In the genomic region with DNA sequence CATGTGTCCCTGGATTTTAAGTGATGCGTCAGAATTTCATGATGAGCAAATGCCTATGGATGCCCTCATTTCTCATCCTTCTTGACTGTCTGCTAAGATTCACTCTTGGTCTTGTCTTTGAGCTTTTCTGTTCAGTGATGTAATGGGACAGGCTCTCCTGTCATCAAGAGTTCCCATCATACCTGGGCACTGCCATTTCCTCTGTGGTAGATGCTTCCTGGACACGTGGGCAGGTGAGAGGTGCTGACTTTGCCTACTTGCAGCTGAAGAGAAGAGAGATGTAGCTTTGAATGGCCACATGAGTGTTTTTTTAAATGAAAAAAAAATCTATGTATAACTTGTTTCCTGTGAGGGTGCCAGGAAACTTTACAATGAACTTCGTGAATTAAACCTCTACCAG, we compare ENCODE assay signal across 22 cellular contexts.
DNase-seq lines count a peak whose midpoint lies in the region; ATAC-seq and TF ChIP-seq lines count a peak whose summit lies in the region.
"Had no signal": no experiment of that assay in that cellular context is flagged by ENCODE, and none has a peak within 500 bp of the region (broad histone marks: within the 10 kb centered on the region; RNA-seq: fewer than 3 reads in every experiment).

No MANE protein-coding gene starts in this region.

- peak; percentile 50 for DNase-seq in activated naive CD4-positive, alpha-beta T cell treated with Interleukin-2 at 50 U/mL for 16 hours
- DNase-seq in activated naive CD4-positive, alpha-beta T cell treated with anti-CD3 and anti-CD28 coated beads, Interleukin-2, amount 50 U/mL, for 16 hours = no peak
- peak; percentile 1 for DNase-seq in activated CD4-positive, alpha-beta T cell treated with anti-CD3 and anti-CD28 coated beads, Interleukin-2, amount 50 U/mL, for 1 hour
- peak; percentile 13 to 27 (median 13) for DNase-seq in effector memory CD4-positive, alpha-beta T cell
- peak; percentile 41 for DNase-seq in stimulated activated naive CD4-positive, alpha-beta T cell treated with Interleukin-2 at 50 U/mL for 16 hours (lab: John Stamatoyannopoulos, UW)
- no peak for DNase-seq in Calu3
- DNase-seq: ACHN; activated CD4-positive, CD25-positive, alpha-beta regulatory T cell; adrenal gland; foreskin fibroblast; NCI-H187 treated with DMSO at 0.1 percent for 48 hours; NCI-H226; NK-92 treated with Interleukin-12 subunit alpha and Interleukin-12 subunit beta, amount 100 ng/mL, for 24 hours; occipital lobe; right cardiac atrium; T1000 had no signal

- H3K27ac Mint-ChIP-seq in Calu3 (ENCODE audit: unreplicated experiment) = no peak overlapping the region
- H3K27ac Mint-ChIP-seq: CD14-positive monocyte had no signal

- no peak overlapping the region for H3K4me3 Mint-ChIP-seq in Calu3 (ENCODE audit: low read depth, unreplicated experiment)
- H3K4me3 Mint-ChIP-seq: CD14-positive monocyte had no signal

- H3K9me3 Mint-ChIP-seq in Calu3 (ENCODE audit: low read depth, unreplicated experiment) = no peaks in the 10 kb centered on the region
- H3K9me3 Mint-ChIP-seq: CD14-positive monocyte had no signal

- no TSS peak for BruUV-seq in Calu3 (replicated peaks; lab: Mats Ljungman, UMichigan)

- CTCF ChIA-PET in Calu3 (lab: Charles Lee) = no interaction called here

- no peaks in the 10 kb centered on the region for H3K36me3 Mint-ChIP-seq in Calu3 (ENCODE audit: insufficient read depth, unreplicated experiment)
- H3K36me3 Mint-ChIP-seq: CD14-positive monocyte had no signal

- H3K36me3 ChIP-seq in effector memory CD4-positive, alpha-beta T cell (ENCODE audit: control insufficient read depth, insufficient read depth, low read length) = no peaks in the 10 kb centered on the region
- H3K36me3 ChIP-seq: adrenal gland, Peyer's patch had no signal

- intact Hi-C loops in Calu3 (cut with micrococcal nuclease; ENCODE audit: unreplicated experiment) = no loop called here

- no peaks in the 10 kb centered on the region for H3K9me3 ChIP-seq in effector memory CD4-positive, alpha-beta T cell (ENCODE audit: control insufficient read depth, low read length)
- H3K9me3 ChIP-seq: adrenal gland, Peyer's patch had no signal

- no peaks in the 10 kb centered on the region for H3K4me1 Mint-ChIP-seq in Calu3 (ENCODE audit: low read depth, unreplicated experiment)
- H3K4me1 Mint-ChIP-seq: CD14-positive monocyte had no signal

- no peaks in the 10 kb centered on the region for H3K27me3 Mint-ChIP-seq in Calu3 (ENCODE audit: unreplicated experiment)

- H3K4me3 ChIP-seq in effector memory CD4-positive, alpha-beta T cell (ENCODE audit: insufficient read depth, low read depth, low read length, poor library complexity, severe bottlenecking) = no peak overlapping the region
- H3K4me3 ChIP-seq: adrenal gland, hepatocyte, Peyer's patch had no signal

- H3K27ac ChIP-seq in effector memory CD4-positive, alpha-beta T cell (ENCODE audit: insufficient read depth, low read length, poor library complexity, severe bottlenecking) = no peak overlapping the region
- H3K27ac ChIP-seq: adrenal gland, epithelial cell of prostate, hepatocyte, Peyer's patch had no signal

- TF ChIP-seq CTCF in Calu3 (IDR thresholded peaks at IDR 0.05; ENCODE audit: unreplicated experiment) = no peak

- ATAC-seq in GM19035 (IDR thresholded peaks at IDR 0.05; ENCODE audit: unreplicated experiment) = no peak
- ATAC-seq in GM21447 (IDR thresholded peaks at IDR 0.05; ENCODE audit: unreplicated experiment) = no peak
- ATAC-seq: right cardiac atrium had no signal

- no peaks in the 10 kb centered on the region for H3K27me3 ChIP-seq in effector memory CD4-positive, alpha-beta T cell (replicated peaks; ENCODE audit: control insufficient read depth, insufficient read depth, low read length, poor library complexity, severe bottlenecking)
- H3K27me3 ChIP-seq: adrenal gland, hepatocyte, Peyer's patch had no signal

- no peaks in the 10 kb centered on the region for H3K4me1 ChIP-seq in effector memory CD4-positive, alpha-beta T cell (ENCODE audit: control insufficient read depth, insufficient read depth, low read length, poor library complexity, severe bottlenecking)
- H3K4me1 ChIP-seq: Peyer's patch had no signal

Comparison
In these comparisons a context has a peak if more than half of its experiments do, and no peak if none do; other contexts are left out.
1. DNase-seq: peak in activated naive CD4-positive, alpha-beta T cell treated with Interleukin-2 at 50 U/mL for 16 hours (single experiment), activated CD4-positive, alpha-beta T cell treated with anti-CD3 and anti-CD28 coated beads, Interleukin-2, amount 50 U/mL, for 1 hour (single experiment), effector memory CD4-positive, alpha-beta T cell (3 of 3) and stimulated activated naive CD4-positive, alpha-beta T cell treated with Interleukin-2 at 50 U/mL for 16 hours (single experiment); none in activated naive CD4-positive, alpha-beta T cell treated with anti-CD3 and anti-CD28 coated beads, Interleukin-2, amount 50 U/mL, for 16 hours (single experiment) and Calu3 (single experiment).